ENCODE assay signal across 10 cellular contexts in the genomic region with DNA sequence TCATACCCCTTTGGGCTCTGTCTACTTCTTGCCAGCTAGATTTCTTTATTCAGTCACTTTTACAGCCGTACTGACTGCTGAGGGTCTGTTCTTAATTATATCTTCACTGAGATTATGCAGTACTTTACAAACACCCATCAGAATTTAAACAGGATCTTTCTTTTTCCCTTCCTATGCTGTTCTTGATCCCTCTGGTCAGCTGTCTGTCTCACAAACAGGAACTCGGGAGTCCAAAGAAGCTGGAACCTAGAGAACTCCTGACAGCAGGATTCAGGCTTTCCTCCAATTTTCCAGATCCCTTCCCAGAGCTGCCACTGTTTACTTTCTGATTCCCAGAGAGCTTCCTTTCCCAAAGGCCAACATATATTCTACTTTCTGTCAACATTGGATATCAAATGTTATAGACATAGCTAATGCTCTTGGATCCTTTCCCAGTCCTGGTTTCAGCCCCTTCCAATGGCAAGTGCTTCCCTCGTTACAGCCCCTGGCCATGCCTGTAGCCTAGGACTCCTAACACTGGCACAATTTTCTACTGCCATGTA. TPM values are rescaled to one million over a fixed set of nuclear protein-coding genes. Genes with fewer than 3 reads are reported as not detected.
DNase-seq lines count a peak whose midpoint lies in the region; ATAC-seq and TF ChIP-seq lines count a peak whose summit lies in the region.
"Had no signal": no experiment of that assay in that cellular context is flagged by ENCODE, and none has a peak within 500 bp of the region (broad histone marks: within the 10 kb centered on the region; RNA-seq: fewer than 3 reads in every experiment).

No MANE protein-coding gene starts in this region.

- H3K9me3 ChIP-seq in ovary: no peaks in the 10 kb centered on the region

- ATAC-seq in GM21717 (IDR thresholded peaks at IDR 0.05; ENCODE audit: unreplicated experiment) (no peak), HG03469 (IDR thresholded peaks at IDR 0.05; ENCODE audit: unreplicated experiment) (no peak)
- ATAC-seq: Panc1 had no signal

- peaks cover 37% of the 10 kb centered on the region for H3K4me1 ChIP-seq in rectal smooth muscle tissue (ENCODE audit: control insufficient read depth, insufficient read depth, low read length)
- peaks cover 7% of the 10 kb centered on the region for H3K4me1 ChIP-seq in ovary (ENCODE audit: insufficient read depth)

- 21 to 31% (median 28%) methylated on average over 3 of the region's 3 CpGs for WGBS in ovary, 3 donors

- POLR2A ChIA-PET in RWPE1 (lab: Yijun Ruan, JAX; ENCODE audit: low non-redundant PET): no interaction called here

- H3K27me3 ChIP-seq in rectal smooth muscle tissue (ENCODE audit: control insufficient read depth, insufficient read depth, low read length) (no peaks in the 10 kb centered on the region), ovary (no peaks in the 10 kb centered on the region)

- in situ Hi-C loops in G401 (cut with HindIII; ENCODE audit: low sequenced_read_pairs): no loop called here

- H3K9ac ChIP-seq in rectal smooth muscle tissue (ENCODE audit: low read length): no peak overlapping the region

- TF ChIP-seq POLR2A in ovary (IDR thresholded peaks at IDR 0.05): no peak

- no peak overlapping the region for H3K4me3 ChIP-seq in fibroblast of the aortic adventitia (ENCODE audit: low read depth, low read length)
- no peak overlapping the region for H3K4me3 ChIP-seq in rectal smooth muscle tissue (ENCODE audit: low read length)
- no peak overlapping the region for H3K4me3 ChIP-seq in ovary

- TF ChIP-seq CTCF in fibroblast of the aortic adventitia (IDR thresholded peaks at IDR 0.05; ENCODE audit: insufficient read depth, low read length) (no peak), ovary (IDR thresholded peaks at IDR 0.05) (no peak), RWPE1 (conservative IDR thresholded peaks at IDR 0.05; ENCODE audit: low read depth) (no peak)

- H3K36me3 ChIP-seq in rectal smooth muscle tissue (ENCODE audit: control insufficient read depth, insufficient read depth, low read length): peaks cover 8% of the 10 kb centered on the region
- H3K36me3 ChIP-seq in ovary: no peaks in the 10 kb centered on the region

- TF ChIP-seq EP300 in ovary (IDR thresholded peaks at IDR 0.05): no peak

- CTCF ChIA-PET in RWPE1 (lab: Yijun Ruan, JAX): interaction anchor here (1.1 to 1.2 kb wide), 2 partner anchors 41 to 182 kb away, joined by 3 to 5 read pairs; no protein-coding TSS in a partner anchor

- H3K27ac ChIP-seq in rectal smooth muscle tissue (ENCODE audit: low read depth, low read length): peak overlapping the region; percentile 67
- H3K27ac ChIP-seq in ovary: peak overlapping the region in 1 of 2 donors; percentile 5
- no peak overlapping the region for H3K27ac ChIP-seq in RWPE1

- intact Hi-C loops in ovary (cut with DNase I): loop anchor here in 1 of 4 donors (5.0 kb wide), 1 partner anchor 339 kb away; no protein-coding TSS in a partner anchor

- DNase-seq in G401 (ENCODE audit: low spot score) (peak; percentile 84), NCI-H446 treated with DMSO at 0.1 percent for 48 hours (lab: John Stamatoyannopoulos, UW) (peak; percentile 93), fibroblast of the aortic adventitia (ENCODE audit: low read depth) (peak; percentile 31), ovary (no peak), RWPE1 (ENCODE audit: low spot score) (no peak)
- DNase-seq: naive B cell had no signal

RNA-seq across cellular contexts. Expression of gene ATP2B4, which starts 59.5 kb away (rescaled TPM):
- 5.4 and 6.7 TPM in 2 replicates for total RNA-seq in G401 (2014; rRNA removed; shearing (Covaris generic))
- 146 and 416 TPM in 2 replicates for total RNA-seq in fibroblast of the aortic adventitia (ENCODE audit: low replicate concordance)
- 100 to 1,000 TPM in 3 of 7 donors, 10 to 100 TPM in 4; 49.4 to 121 (median 98.8) TPM for total RNA-seq in ovary
- 100 to 1,000 TPM in 1 of 2 donors, 10 to 100 TPM in 1; 46.2 to 482 TPM for polyA plus RNA-seq in ovary

Comparison
In these comparisons a context has a peak if more than half of its experiments do, and no peak if none do; other contexts are left out.
1. DNase-seq: peak in G401 (single experiment), NCI-H446 treated with DMSO at 0.1 percent for 48 hours (single experiment) and fibroblast of the aortic adventitia (single experiment); none in ovary (0 of 5) and RWPE1 (single experiment).